In the genomic region with DNA sequence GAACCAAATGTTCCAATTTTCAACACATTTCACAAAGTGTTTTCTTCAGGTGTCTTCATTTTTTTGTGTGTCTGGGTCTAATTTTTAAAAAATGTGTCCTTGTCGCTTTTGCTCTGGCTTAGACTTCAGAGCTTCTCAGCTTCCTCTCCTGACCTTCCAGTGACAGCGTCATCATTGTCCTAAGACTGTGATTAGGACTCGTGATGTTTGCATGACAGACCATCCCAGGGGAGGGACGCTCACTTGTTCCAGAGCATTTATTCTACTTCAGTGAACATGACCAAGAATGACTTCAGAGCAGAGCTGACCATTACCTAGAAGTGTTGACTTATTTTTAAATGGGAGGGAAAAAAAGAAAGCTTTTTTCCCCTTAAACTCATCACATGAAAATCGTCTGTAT, we compare ENCODE assay signal across 1 cellular context.
TF ChIP-seq lines count a peak whose summit lies in the region.

No MANE protein-coding gene starts in this region.

TF ChIP-seq in HCT116, 20 proteins besides CTCF, POLR2A, EP300 and RAD21 (continued from another document):
- TF ChIP-seq FOSL1 (IDR thresholded peaks at IDR 0.05; ENCODE audit: low read depth) (0 out of 2 replicates have a peak, but pooled peaks have one; percentile 3), ELF1 (IDR thresholded peaks at IDR 0.05; ENCODE audit: borderline replicate concordance, low read depth) (no peak)
- TF ChIP-seq, protein P1, sequence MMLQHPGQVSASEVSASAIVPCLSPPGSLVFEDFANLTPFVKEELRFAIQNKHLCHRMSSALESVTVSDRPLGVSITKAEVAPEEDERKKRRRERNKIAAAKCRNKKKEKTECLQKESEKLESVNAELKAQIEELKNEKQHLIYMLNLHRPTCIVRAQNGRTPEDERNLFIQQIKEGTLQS (IDR thresholded peaks at IDR 0.05): no peak
